In genomic region chr10:128209862-128210214, GRCh38 we compare ENCODE assay signal across 10 cellular contexts.
DNase-seq lines count a peak whose midpoint lies in the region; ATAC-seq and TF ChIP-seq lines count a peak whose summit lies in the region.
"Had no signal": no experiment of that assay in that cellular context is flagged by ENCODE, and none has a peak within 500 bp of the region (broad histone marks: within the 10 kb centered on the region; RNA-seq: fewer than 3 reads in every experiment).

No MANE protein-coding gene starts in this region.

- no peaks in the 10 kb centered on the region for H3K9me3 ChIP-seq in gastroesophageal sphincter
- H3K9me3 ChIP-seq: SJSA1 had no signal

- no peak for TF ChIP-seq EP300 in gastroesophageal sphincter (IDR thresholded peaks at IDR 0.05)

- DNase-seq in GM23338 (ENCODE audit: low spot score) (no peak), NCI-H524 treated with DMSO at 0.1 percent for 48 hours (lab: John Stamatoyannopoulos, UW) (no peak), AML-193 (lab: John Stamatoyannopoulos, UW) (no peak), nucleus accumbens (lab: John Stamatoyannopoulos, UW) (no peak), DMS153 treated with DMSO at 0.1 percent for 48 hours (lab: John Stamatoyannopoulos, UW; ENCODE audit: unreplicated experiment) (no peak)
- DNase-seq in T-helper 2 cell treated with Interferon-gamma antibody and Interleukin-4, amounts not matched to agents 5 μg/mL and 100 μg/mL, for 36 hours (ENCODE audit: low spot score), result no peak
- DNase-seq: NCI-H1092 had no signal

- H3K9me3 Mint-ChIP-seq in GM23338, result no peaks in the 10 kb centered on the region
- no peaks in the 10 kb centered on the region for H3K9me3 Mint-ChIP-seq in T-helper 2 cell treated with Interferon-gamma antibody and Interleukin-4, amounts not matched to agents 5 μg/mL and 100 μg/mL, for 36 hours

- H3K27ac ChIP-seq in GM23338 (ENCODE audit: low read depth), result no peak overlapping the region
- H3K27ac ChIP-seq in gastroesophageal sphincter, result no peak overlapping the region
- H3K27ac ChIP-seq in skin epidermis, result no peak overlapping the region
- H3K27ac ChIP-seq: SJSA1 had no signal

- 81% methylated on average over 3 of the region's 13 CpGs; no CpG with 5 or more reads in 1 of the 2 donors for WGBS in gastroesophageal sphincter (ENCODE audit: low coverage in 1 of 2), 2 donors

- 0 out of 2 replicates have a peak, but pooled peaks cover 4% of the 10 kb centered on the region for H3F3A ChIP-seq in GM23338 (replicated peaks; ENCODE audit: low read depth)

- ATAC-seq in GM23338, result peak; percentile 31
- peak; percentile 12 for ATAC-seq in gastroesophageal sphincter

- no peak overlapping the region for H3K27ac Mint-ChIP-seq in GM23338
- peak overlapping the region; percentile 36 for H3K27ac Mint-ChIP-seq in T-helper 2 cell treated with Interferon-gamma antibody and Interleukin-4, amounts not matched to agents 5 μg/mL and 100 μg/mL, for 36 hours

- no peaks in the 10 kb centered on the region for H4K20me1 ChIP-seq in GM23338 (replicated peaks; ENCODE audit: insufficient read depth)

- peaks cover 12% of the 10 kb centered on the region for H3K27me3 Mint-ChIP-seq in GM23338 (ENCODE audit: insufficient read depth, low read depth, poor library complexity)
- H3K27me3 Mint-ChIP-seq in T-helper 2 cell treated with Interferon-gamma antibody and Interleukin-4, amounts not matched to agents 5 μg/mL and 100 μg/mL, for 36 hours (ENCODE audit: low read depth), result peaks cover 16% of the 10 kb centered on the region

- no peak overlapping the region for H3K4me2 ChIP-seq in GM23338

- peak overlapping the region; percentile 68 for H3K4me3 Mint-ChIP-seq in GM23338
- peak overlapping the region; percentile 74 for H3K4me3 Mint-ChIP-seq in T-helper 2 cell treated with Interferon-gamma antibody and Interleukin-4, amounts not matched to agents 5 μg/mL and 100 μg/mL, for 36 hours

- H3K36me3 ChIP-seq in GM23338 (ENCODE audit: insufficient read depth) (no peaks in the 10 kb centered on the region), gastroesophageal sphincter (no peaks in the 10 kb centered on the region)
- H3K36me3 ChIP-seq: SJSA1 had no signal

- TF ChIP-seq CTCF in GM23338 (conservative IDR thresholded peaks at IDR 0.05; ENCODE audit: low read depth in 2 of 2) (no peak), gastroesophageal sphincter (IDR thresholded peaks at IDR 0.05) (no peak)

- no peaks in the 10 kb centered on the region for H3K9me2 ChIP-seq in GM23338 (ENCODE audit: insufficient read depth)

- H3K4me1 ChIP-seq in GM23338 (ENCODE audit: insufficient read depth) (peaks cover 11% of the 10 kb centered on the region; the same call in 1 of the 2 replicates), gastroesophageal sphincter (peaks cover 0 to 21% (median 0%) of the 10 kb centered on the region in 3 donors)

- H3K36me3 Mint-ChIP-seq in GM23338 (ENCODE audit: low read depth), result no peaks in the 10 kb centered on the region
- no peaks in the 10 kb centered on the region for H3K36me3 Mint-ChIP-seq in T-helper 2 cell treated with Interferon-gamma antibody and Interleukin-4, amounts not matched to agents 5 μg/mL and 100 μg/mL, for 36 hours (ENCODE audit: low read depth)

- H3K79me2 ChIP-seq in GM23338 (replicated peaks; ENCODE audit: insufficient read depth), result no peaks in the 10 kb centered on the region

- peaks cover 25% of the 10 kb centered on the region for H3K4me1 Mint-ChIP-seq in GM23338
- H3K4me1 Mint-ChIP-seq in T-helper 2 cell treated with Interferon-gamma antibody and Interleukin-4, amounts not matched to agents 5 μg/mL and 100 μg/mL, for 36 hours (ENCODE audit: low read depth), result peaks cover 13% of the 10 kb centered on the region

- no peak for TF ChIP-seq POLR2A in gastroesophageal sphincter (IDR thresholded peaks at IDR 0.05)

- peak overlapping the region; percentile 76; the same call in 1 of the 2 replicates for H2AFZ ChIP-seq in GM23338

- peak overlapping the region; percentile 69; the same call in 1 of the 2 replicates for H3K4me3 ChIP-seq in GM23338
- peak overlapping the region in 1 of 2 donors; percentile 73 for H3K4me3 ChIP-seq in gastroesophageal sphincter
- peak overlapping the region; percentile 41 to 76 (median 59) for H3K4me3 ChIP-seq in skin epidermis

- peaks cover 7% of the 10 kb centered on the region; the same call in 1 of the 2 replicates for H3K27me3 ChIP-seq in GM23338 (ENCODE audit: insufficient read depth)
- H3K27me3 ChIP-seq in gastroesophageal sphincter, result peaks cover 11% of the 10 kb centered on the region
- H3K27me3 ChIP-seq: SJSA1 had no signal

TF ChIP-seq in GM23338, 12 proteins besides CTCF, POLR2A, EP300 and RAD21:
- TF ChIP-seq ETS1 (IDR thresholded peaks at IDR 0.05) (no peak), POLR2AphosphoS5 (IDR thresholded peaks at IDR 0.05; ENCODE audit: low read depth) (no peak), EZH2 (IDR thresholded peaks at IDR 0.05; ENCODE audit: low read depth, unreplicated experiment) (no peak), NANOG (IDR thresholded peaks at IDR 0.05; ENCODE audit: borderline replicate concordance) (no peak), ZNF462 (CRISPR knock-in tag; IDR thresholded peaks at IDR 0.05) (no peak), JUNB (IDR thresholded peaks at IDR 0.05; ENCODE audit: unreplicated experiment) (no peak)
